ENCODE assay signal across 22 cellular contexts in genomic region chr11:2977113-2977512, GRCh38. TPM values are rescaled to one million over a fixed set of nuclear protein-coding genes. Genes with fewer than 3 reads are reported as not detected.
"Had no signal": no experiment of that assay in that cellular context is flagged by ENCODE, and none has a peak within 500 bp of the region (broad histone marks: within the 10 kb centered on the region; RNA-seq: fewer than 3 reads in every experiment).

No MANE protein-coding gene starts in this region.

- DNase-seq: activated B cell treated with CpG ODN at 0.5 μM for 24 hours; activated CD4-positive, alpha-beta memory T cell treated with anti-CD3 and anti-CD28 coated beads, Interleukin-2, amount 10 ng/mL, durations not matched to agents 7 days and 5 days; activated CD4-positive, alpha-beta T cell treated with anti-CD3 and anti-CD28 coated beads for 36 hours; activated gamma-delta T cell treated with Interleukin-2 at 50 U/mL for 16 hours; central memory CD4-positive, alpha-beta T cell; dermis blood vessel endothelial cell; effector CD8-positive, alpha-beta T cell; foreskin melanocyte; hippocampal formation; occipital lobe; SK-N-SH; small intestine; stimulated activated CD4-positive, alpha-beta T cell treated with anti-CD3 and anti-CD28 coated beads, Interleukin-2, amount 100 ng/mL, for 24 hours; stomach; T-helper 9 cell; transverse colon had no signal

- H3K9me3 ChIP-seq: SK-N-SH, stomach, suprapubic skin, transverse colon had no signal

- H3K27me3 ChIP-seq: stomach, suprapubic skin, transverse colon had no signal

- H3K4me3 Mint-ChIP-seq: activated B cell treated with CpG ODN at 0.5 μM for 24 hours; activated CD4-positive, alpha-beta memory T cell treated with anti-CD3 and anti-CD28 coated beads, Interleukin-2, amount 10 ng/mL, durations not matched to agents 7 days and 5 days; activated CD4-positive, alpha-beta T cell treated with anti-CD3 and anti-CD28 coated beads for 36 hours; activated naive CD4-positive, alpha-beta T cell treated with anti-CD3 and anti-CD28 coated beads, Interleukin-2, amount 50 U/mL, for 24 hours; memory B cell; neural crest cell; stimulated activated memory B cell treated with anti-CD40 and anti-IgM and Interleukin-4, amounts not matched to agents 10 μg/mL and 1 μg/mL and 100 μg/mL, for 72 hours had no signal

- H3K4me3 ChIP-seq: stomach, suprapubic skin, transverse colon had no signal

- H3K27ac ChIP-seq: stomach, suprapubic skin, transverse colon had no signal

- H3K9me3 Mint-ChIP-seq: activated B cell treated with CpG ODN at 0.5 μM for 24 hours; activated CD4-positive, alpha-beta memory T cell treated with anti-CD3 and anti-CD28 coated beads, Interleukin-2, amount 10 ng/mL, durations not matched to agents 7 days and 5 days; activated naive CD4-positive, alpha-beta T cell treated with anti-CD3 and anti-CD28 coated beads, Interleukin-2, amount 50 U/mL, for 24 hours; memory B cell; neural crest cell; stimulated activated memory B cell treated with anti-CD40 and anti-IgM and Interleukin-4, amounts not matched to agents 10 μg/mL and 1 μg/mL and 100 μg/mL, for 72 hours had no signal

- H3K27ac Mint-ChIP-seq: activated B cell treated with CpG ODN at 0.5 μM for 24 hours; memory B cell; stimulated activated memory B cell treated with anti-CD40 and anti-IgM and Interleukin-4, amounts not matched to agents 10 μg/mL and 1 μg/mL and 100 μg/mL, for 72 hours had no signal

- ATAC-seq: activated CD4-positive, alpha-beta T cell treated with anti-CD3 and anti-CD28 coated beads for 36 hours; sciatic nerve had no signal

- H3K27me3 Mint-ChIP-seq: activated B cell treated with CpG ODN at 0.5 μM for 24 hours; activated CD4-positive, alpha-beta memory T cell treated with anti-CD3 and anti-CD28 coated beads, Interleukin-2, amount 10 ng/mL, durations not matched to agents 7 days and 5 days; activated CD4-positive, alpha-beta T cell treated with anti-CD3 and anti-CD28 coated beads for 36 hours; activated naive CD4-positive, alpha-beta T cell treated with anti-CD3 and anti-CD28 coated beads, Interleukin-2, amount 50 U/mL, for 24 hours; memory B cell; stimulated activated memory B cell treated with anti-CD40 and anti-IgM and Interleukin-4, amounts not matched to agents 10 μg/mL and 1 μg/mL and 100 μg/mL, for 72 hours had no signal

RNA-seq across cellular contexts. Expression of gene PHLDA2, which starts 47.9 kb away (rescaled TPM):
- total RNA-seq: occipital lobe had no signal
